In the genomic region with DNA sequence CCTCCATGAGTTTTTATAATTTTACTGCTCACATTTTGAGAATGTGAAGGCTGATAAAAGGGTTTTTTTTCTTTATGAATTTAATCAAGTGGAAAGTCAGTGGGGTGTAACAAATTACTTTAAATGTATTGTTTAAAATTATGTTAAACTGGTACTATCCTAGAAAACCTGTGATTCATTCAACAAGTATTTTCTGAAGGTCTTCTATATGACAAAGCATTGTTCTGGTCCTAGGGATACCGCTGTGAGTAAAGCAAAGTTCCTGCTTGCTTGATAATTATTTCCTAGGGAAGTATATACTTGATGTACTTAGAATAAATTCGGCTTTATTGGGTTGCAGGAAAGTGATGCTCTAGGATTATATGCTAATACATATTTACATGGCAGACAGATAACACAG, we compare ENCODE assay signal across 16 cellular contexts.
DNase-seq lines count a peak whose midpoint lies in the region; FAIRE-seq and TF ChIP-seq lines count a peak whose summit lies in the region.
"Had no signal": no experiment of that assay in that cellular context is flagged by ENCODE, and none has a peak within 500 bp of the region (broad histone marks: within the 10 kb centered on the region; RNA-seq: fewer than 3 reads in every experiment).

No MANE protein-coding gene starts in this region.

- DNase-seq in ELR (ENCODE audit: low read depth) (peak; percentile 34), RCC 7860 (ENCODE audit: low spot score) (peak; percentile 68), cardiac fibroblast (ENCODE audit: low read depth in 2 of 2) (peak; percentile 3 to 42), kidney glomerular epithelial cell (lab: John Stamatoyannopoulos, UW) (peak; percentile 39), activated T-cell treated with anti-CD3 and anti-CD28 coated beads for 4 hours (no peak), hypothalamus (lab: John Stamatoyannopoulos, UW) (no peak), uterus (no peak)
- DNase-seq: CD8-positive, alpha-beta memory T cell; HCEC 1CT; NCI-H1436 treated with DMSO at 0.1 percent for 48 hours; NCI-H446; NCI-H748 treated with DMSO at 0.1 percent for 48 hours; SHP77 treated with DMSO at 0.1 percent for 48 hours had no signal

- no peak for TF ChIP-seq POLR2A in uterus (IDR thresholded peaks at IDR 0.05)

- TF ChIP-seq CTCF in cardiac fibroblast (IDR thresholded peaks at IDR 0.05; ENCODE audit: low read depth, low read length) (no peak), uterus (IDR thresholded peaks at IDR 0.05) (no peak)

- no peak overlapping the region for H3K27ac ChIP-seq in uterus
- H3K27ac ChIP-seq: BLaER1 had no signal

- intact Hi-C loops in uterus (cut with DNase I; ENCODE audit: low total_unique reads): no loop called here

- H3K36me3 ChIP-seq in uterus: no peaks in the 10 kb centered on the region
- H3K36me3 ChIP-seq: BLaER1 had no signal

- no peaks in the 10 kb centered on the region for H3K4me1 ChIP-seq in uterus

- H3K27me3 ChIP-seq in uterus: peaks cover 0 to 18% of the 10 kb centered on the region in 2 donors

- peak; percentile 92 for FAIRE-seq in RCC 7860 (lab: Jason Lieb, UNC)
- FAIRE-seq: GM12878, GM18507 had no signal

- H3K4me3 ChIP-seq in cardiac fibroblast (replicated peaks in 1 of 2; ENCODE audit: low read depth in 2 of 2, low read length in 2 of 2) (no peak overlapping the region), uterus (no peak overlapping the region)
- H3K4me3 ChIP-seq: BLaER1, GM12878 had no signal

- no peaks in the 10 kb centered on the region for H3K9me3 ChIP-seq in uterus
- H3K9me3 ChIP-seq: BLaER1 had no signal

Comparison
In these comparisons a context has a peak if more than half of its experiments do, and no peak if none do; other contexts are left out.
1. DNase-seq: peak in ELR (single experiment), RCC 7860 (single experiment), cardiac fibroblast (2 of 2) and kidney glomerular epithelial cell (single experiment); none in activated T-cell treated with anti-CD3 and anti-CD28 coated beads for 4 hours (single experiment), hypothalamus (0 of 51) and uterus (0 of 2).